8 cellular contexts compared by ENCODE assay signal in genomic region chrX:132022115-132022862, GRCh38. TPM values are rescaled to one million over a fixed set of nuclear protein-coding genes. Genes with fewer than 3 reads are reported as not detected.
DNase-seq lines count a peak whose midpoint lies in the region; ATAC-seq and TF ChIP-seq lines count a peak whose summit lies in the region.

No MANE protein-coding gene starts in this region.

- peaks cover 17 to 19% of the 10 kb centered on the region in 2 donors for H3K4me1 Mint-ChIP-seq in effector memory CD8-positive, alpha-beta T cell (ENCODE audit: low read depth in 2 of 2)
- peaks cover 39% of the 10 kb centered on the region for H3K4me1 Mint-ChIP-seq in neural crest cell

- peaks cover 13% of the 10 kb centered on the region for H3K36me3 Mint-ChIP-seq in effector memory CD8-positive, alpha-beta T cell (ENCODE audit: insufficient read depth)
- H3K36me3 Mint-ChIP-seq in neural crest cell (ENCODE audit: low read depth): peaks cover 2% of the 10 kb centered on the region

- DNase-seq in HFF-Myc (ENCODE audit: extremely low read depth, low read depth) (no peak), SK-MEL-5 (ENCODE audit: low read depth, low spot score) (peak; percentile 21), neural crest cell (ENCODE audit: low read depth, low spot score) (no peak), NCI-H774 (lab: John Stamatoyannopoulos, UW) (no peak), NCI-H226 (no peak), HPDE6-E6E7 (ENCODE audit: extremely low spot score) (no peak)
- DNase-seq in effector memory CD8-positive, alpha-beta T cell: peak in 2 of 3 experiments; percentile 0 to 5

- H3K27ac Mint-ChIP-seq in effector memory CD8-positive, alpha-beta T cell: peak overlapping the region; percentile 85 to 93
- H3K27ac Mint-ChIP-seq in neural crest cell (ENCODE audit: unreplicated experiment): peak overlapping the region; percentile 96

- H3K4me3 Mint-ChIP-seq in effector memory CD8-positive, alpha-beta T cell: peak overlapping the region; percentile 87 to 89
- peak overlapping the region; percentile 98 for H3K4me3 Mint-ChIP-seq in neural crest cell

- no peaks in the 10 kb centered on the region for H3K27me3 Mint-ChIP-seq in effector memory CD8-positive, alpha-beta T cell
- peaks cover 2% of the 10 kb centered on the region for H3K27me3 Mint-ChIP-seq in neural crest cell (ENCODE audit: low read depth)

- in situ Hi-C loops in SK-MEL-5 (cut with HindIII; ENCODE audit: low pct_unique_long_range_greater_than_20kb, low sequenced_read_pairs): no loop called here

- TF ChIP-seq CTCF in GM12872 (IDR thresholded peaks at IDR 0.05; ENCODE audit: insufficient read depth, low read depth, low read length) (peak; percentile 37; the same call in 1 of the 3 replicates), HFF-Myc (IDR thresholded peaks at IDR 0.05; ENCODE audit: low read depth, low read length, missing control alignments) (peak; percentile 21), neural crest cell (conservative IDR thresholded peaks at IDR 0.05) (peak; percentile 65)

- H3K4me3 ChIP-seq in HFF-Myc (replicated peaks; ENCODE audit: low read depth, low read length): peak overlapping the region; percentile 63

- H3K9me3 Mint-ChIP-seq in effector memory CD8-positive, alpha-beta T cell: no peaks in the 10 kb centered on the region
- H3K9me3 Mint-ChIP-seq in neural crest cell: no peaks in the 10 kb centered on the region

- ATAC-seq in effector memory CD8-positive, alpha-beta T cell (replicated peaks): no peak

RNA-seq across cellular contexts. Expression of gene STK26, which starts 0.8 kb away (rescaled TPM):
- 23.8 and 30.1 TPM in 2 replicates for total RNA-seq in SK-MEL-5 (2014; rRNA removed; shearing (Covaris generic))
- 15.9 and 25.6 TPM in 2 replicates for polyA plus RNA-seq in SK-MEL-5 (2015; cell fraction: cytosol; rRNA removed)
- 15.3 and 17.0 TPM in 2 replicates for polyA plus RNA-seq in SK-MEL-5 (2015; cell fraction: nucleus; rRNA removed)
- 65.0 and 66.1 TPM in 2 replicates for total RNA-seq in neural crest cell

Comparison
In these comparisons a context has a peak if more than half of its experiments do, and no peak if none do; other contexts are left out.
1. DNase-seq: peak in SK-MEL-5 (single experiment) and effector memory CD8-positive, alpha-beta T cell (2 of 3); none in HFF-Myc (single experiment), neural crest cell (single experiment), NCI-H774 (single experiment), NCI-H226 (single experiment) and HPDE6-E6E7 (single experiment).
2. Peak in every context shown above with its lines, with median percentiles within 50 percentile points of each other: CTCF ChIP-seq.